In genomic region chr5:40985501-40985900, GRCh38 we compare ENCODE assay signal across 23 cellular contexts.
"Had no signal": no experiment of that assay in that cellular context is flagged by ENCODE, and none has a peak within 500 bp of the region (broad histone marks: within the 10 kb centered on the region; RNA-seq: fewer than 3 reads in every experiment).

No MANE protein-coding gene starts in this region.

- H3K4me3 ChIP-seq: cardiac muscle cell, lung, pancreas, psoas muscle, right atrium auricular region, thyroid gland had no signal

- H3K4me1 Mint-ChIP-seq: activated naive CD8-positive, alpha-beta T cell treated with anti-CD3 and anti-CD28 coated beads, Interleukin-2, amount 10 ng/mL, durations not matched to agents 7 days and 5 days; natural killer cell; WTC11 had no signal

- ATAC-seq: left lobe of liver, natural killer cell, pancreas, psoas muscle, WTC11 had no signal

- H3K9me3 ChIP-seq: neutrophil, pancreas, psoas muscle, right atrium auricular region, thyroid gland had no signal

- H3K4me1 ChIP-seq: psoas muscle, thyroid gland had no signal

- H3K4me3 Mint-ChIP-seq: activated naive CD8-positive, alpha-beta T cell treated with anti-CD3 and anti-CD28 coated beads, Interleukin-2, amount 10 ng/mL, durations not matched to agents 7 days and 5 days; endodermal cell; natural killer cell; stimulated activated naive CD8-positive, alpha-beta T cell treated with anti-CD3 and anti-CD28 coated beads, Interleukin-15, Interleukin-2, amounts not matched to agents 100 ng/mL and 50 ng/mL, for 24 hours; T-helper 1 cell treated with Interleukin-12 subunit alpha and Interleukin-12 subunit beta and Interleukin-4 antibody, amounts not matched to agents 30 μg/mL and 1 μg/mL, for 36 hours; WTC11 had no signal

- H3K27me3 ChIP-seq: cardiac muscle cell, neutrophil, pancreas, right atrium auricular region, thyroid gland had no signal

- H3K9me3 Mint-ChIP-seq: activated naive CD8-positive, alpha-beta T cell treated with anti-CD3 and anti-CD28 coated beads, Interleukin-2, amount 10 ng/mL, durations not matched to agents 7 days and 5 days; stimulated activated naive CD8-positive, alpha-beta T cell treated with anti-CD3 and anti-CD28 coated beads, Interleukin-15, Interleukin-2, amounts not matched to agents 100 ng/mL and 50 ng/mL, for 24 hours had no signal

- H3K36me3 Mint-ChIP-seq: activated naive CD8-positive, alpha-beta T cell treated with anti-CD3 and anti-CD28 coated beads, Interleukin-2, amount 10 ng/mL, durations not matched to agents 7 days and 5 days; natural killer cell had no signal

- DNase-seq: activated naive CD4-positive, alpha-beta T cell treated with Interleukin-2 at 50 U/mL for 16 hours; activated naive CD8-positive, alpha-beta T cell treated with anti-CD3 and anti-CD28 coated beads, Interleukin-2, amount 10 ng/mL, durations not matched to agents 7 days and 5 days; activated T-cell treated with anti-CD3 and anti-CD28 coated beads, Interleukin-2, amount 50 U/mL, for 48 hours; amniotic stem cell; cortex of kidney; endodermal cell; kidney; midbrain; natural killer cell; pancreas; psoas muscle; stimulated activated CD4-positive, alpha-beta T cell treated with anti-CD3 and anti-CD28 coated beads, Interleukin-12 subunit alpha, Interleukin-12 subunit beta, amount 100 ng/mL, for 4 hours; substantia nigra; T1000; thyroid gland had no signal

- H3K36me3 ChIP-seq: cardiac muscle cell, neutrophil, pancreas, thyroid gland had no signal

- H3K27ac ChIP-seq: cardiac muscle cell, neutrophil, pancreas, psoas muscle, right atrium auricular region, thyroid gland had no signal

- H3K27ac Mint-ChIP-seq: activated naive CD8-positive, alpha-beta T cell treated with anti-CD3 and anti-CD28 coated beads, Interleukin-2, amount 10 ng/mL, durations not matched to agents 7 days and 5 days; endodermal cell; natural killer cell; stimulated activated naive CD8-positive, alpha-beta T cell treated with anti-CD3 and anti-CD28 coated beads, Interleukin-15, Interleukin-2, amounts not matched to agents 100 ng/mL and 50 ng/mL, for 24 hours; T-helper 1 cell treated with Interleukin-12 subunit alpha and Interleukin-12 subunit beta and Interleukin-4 antibody, amounts not matched to agents 30 μg/mL and 1 μg/mL, for 36 hours; WTC11 had no signal
